13 cellular contexts compared by ENCODE assay signal in the genomic region with DNA sequence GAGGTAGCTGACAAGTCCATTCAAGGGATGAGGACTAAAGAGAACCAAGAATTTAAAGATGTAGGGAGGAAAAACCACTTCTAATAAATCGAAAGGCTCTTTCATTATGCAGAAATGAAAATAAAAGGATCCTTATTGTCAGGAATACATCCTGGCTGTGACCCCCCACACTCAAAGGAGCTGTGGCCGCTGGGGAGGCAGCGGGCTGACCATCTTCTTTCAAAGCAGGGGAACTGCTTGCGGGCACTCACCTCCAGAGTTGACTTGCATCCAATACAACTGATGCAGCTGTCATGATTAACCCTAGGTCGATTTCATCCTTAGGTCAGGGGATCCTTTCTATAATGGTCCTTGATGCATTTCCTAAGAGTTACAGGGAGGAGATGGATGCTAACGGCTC. TPM values are rescaled to one million over a fixed set of nuclear protein-coding genes. Genes with fewer than 3 reads are reported as not detected.
DNase-seq lines count a peak whose midpoint lies in the region; ATAC-seq and TF ChIP-seq lines count a peak whose summit lies in the region.
"Had no signal": no experiment of that assay in that cellular context is flagged by ENCODE, and none has a peak within 500 bp of the region (broad histone marks: within the 10 kb centered on the region; RNA-seq: fewer than 3 reads in every experiment).

No MANE protein-coding gene starts in this region.

- H3K36me3 ChIP-seq in CD4-positive, alpha-beta memory T cell (ENCODE audit: insufficient read depth, low read length), result peaks cover 15% of the 10 kb centered on the region
- H3K36me3 ChIP-seq in OCI-LY7 (ENCODE audit: insufficient read depth, low read length), result peaks cover 42% of the 10 kb centered on the region

- no peaks in the 10 kb centered on the region for H3K79me2 ChIP-seq in OCI-LY7 (ENCODE audit: insufficient read depth, low read depth, low read length)

- H3K4me3 ChIP-seq in CD4-positive, alpha-beta memory T cell (ENCODE audit: low read length in 2 of 2), result no peak overlapping the region
- H3K4me3 ChIP-seq in OCI-LY7 (ENCODE audit: low read depth, low read length, poor library complexity, severe bottlenecking), result no peak overlapping the region

- H3K4me1 Mint-ChIP-seq in CD4-positive, alpha-beta memory T cell, result peaks cover 19 to 43% (median 35%) of the 10 kb centered on the region in 4 donors
- peaks cover 21 to 22% of the 10 kb centered on the region in 2 donors for H3K4me1 Mint-ChIP-seq in effector memory CD8-positive, alpha-beta T cell (ENCODE audit: low read depth in 2 of 2)

- no peaks in the 10 kb centered on the region for H3K27me3 Mint-ChIP-seq in CD4-positive, alpha-beta memory T cell
- H3K27me3 Mint-ChIP-seq in effector memory CD8-positive, alpha-beta T cell, result no peaks in the 10 kb centered on the region
- H3K27me3 Mint-ChIP-seq: IgD-negative memory B cell had no signal

- CTCF ChIA-PET in CD4-positive, alpha-beta memory T cell (lab: Charles Lee; ENCODE audit: partially characterized antibody), result no interaction called here
- CTCF ChIA-PET in OCI-LY7 (lab: Charles Lee; ENCODE audit: unreplicated experiment), result no interaction called here

- ATAC-seq in effector memory CD8-positive, alpha-beta T cell (replicated peaks), result no peak
- no peak for ATAC-seq in sciatic nerve
- no peak for ATAC-seq in GM18517 (IDR thresholded peaks at IDR 0.05; ENCODE audit: unreplicated experiment)
- ATAC-seq in GM19324 (IDR thresholded peaks at IDR 0.05; ENCODE audit: low FRiP score, unreplicated experiment), result no peak
- no peak for ATAC-seq in HG03280 (IDR thresholded peaks at IDR 0.05; ENCODE audit: unreplicated experiment)

- peak overlapping the region in 6 of 7 donors; percentile 22 to 91 (median 67) for H3K27ac Mint-ChIP-seq in CD4-positive, alpha-beta memory T cell
- peak overlapping the region; percentile 91 for H3K27ac Mint-ChIP-seq in effector memory CD8-positive, alpha-beta T cell

- no peak overlapping the region for H3K4me2 ChIP-seq in OCI-LY7 (ENCODE audit: low read length)

- POLR2A ChIA-PET in CD4-positive, alpha-beta memory T cell (lab: Charles Lee; ENCODE audit: partially characterized antibody), result interaction anchor here (1.2 to 2.9 kb wide), 3 partner anchors 29 to 51 kb away, joined by 3 to 23 read pairs (median 5); a partner anchor contains a TSS
- POLR2A ChIA-PET in OCI-LY7 (lab: Charles Lee), result no interaction called here

- no peak overlapping the region for H3K27ac ChIP-seq in CD4-positive, alpha-beta memory T cell (ENCODE audit: low read depth, low read length)
- H3K27ac ChIP-seq in OCI-LY7 (ENCODE audit: low read depth, low read length, poor library complexity, severe bottlenecking), result no peak overlapping the region

- H3K4me3 Mint-ChIP-seq in CD4-positive, alpha-beta memory T cell, result no peak overlapping the region
- no peak overlapping the region for H3K4me3 Mint-ChIP-seq in effector memory CD8-positive, alpha-beta T cell
- H3K4me3 Mint-ChIP-seq: IgD-negative memory B cell had no signal

- TSS peak; percentile 39 for BruUV-seq in OCI-LY7 (replicated peaks; lab: Mats Ljungman, UMichigan)

- H2AFZ ChIP-seq in OCI-LY7 (ENCODE audit: low read length), result no peak overlapping the region

- peaks cover 68 to 72% of the 10 kb centered on the region in 2 donors for H3K36me3 Mint-ChIP-seq in CD4-positive, alpha-beta memory T cell
- peaks cover 3% of the 10 kb centered on the region for H3K36me3 Mint-ChIP-seq in effector memory CD8-positive, alpha-beta T cell (ENCODE audit: insufficient read depth)

- H3K9me3 Mint-ChIP-seq in CD4-positive, alpha-beta memory T cell, result peaks cover 2 to 45% (median 36%) of the 10 kb centered on the region in 8 donors
- H3K9me3 Mint-ChIP-seq in effector memory CD8-positive, alpha-beta T cell, result peaks cover 10 to 18% of the 10 kb centered on the region in 2 donors

- intact Hi-C loops in CD4-positive, alpha-beta memory T cell (cut with micrococcal nuclease), result no loop called here
- intact Hi-C loops in OCI-LY7 (cut with micrococcal nuclease; ENCODE audit: unreplicated experiment), result no loop called here
- intact Hi-C loops in sciatic nerve (cut with DNase I), result no loop called here

- peaks cover 22% of the 10 kb centered on the region for H3K4me1 ChIP-seq in CD4-positive, alpha-beta memory T cell (ENCODE audit: insufficient read depth, low read length)
- H3K4me1 ChIP-seq in OCI-LY7 (ENCODE audit: insufficient read depth, low read length, poor library complexity, severe bottlenecking), result no peaks in the 10 kb centered on the region

- H3K9me2 ChIP-seq in OCI-LY7 (ENCODE audit: insufficient read depth, low read length), result no peaks in the 10 kb centered on the region

- TF ChIP-seq CTCF in OCI-LY7 (conservative IDR thresholded peaks at IDR 0.05; ENCODE audit: low read length), result no peak

- H4K20me1 ChIP-seq in OCI-LY7 (ENCODE audit: insufficient read depth, low read length), result no peaks in the 10 kb centered on the region

- H3K9me3 ChIP-seq in CD4-positive, alpha-beta memory T cell (ENCODE audit: control insufficient read depth in 1 of 2, low read length in 2 of 2), result no peaks in the 10 kb centered on the region
- H3K9me3 ChIP-seq in OCI-LY7 (ENCODE audit: low read length), result no peaks in the 10 kb centered on the region

- H3K27me3 ChIP-seq in CD4-positive, alpha-beta memory T cell (ENCODE audit: insufficient read depth, low read length), result no peaks in the 10 kb centered on the region

- no peak for DNase-seq in CD4-positive, alpha-beta memory T cell
- DNase-seq in OCI-LY7 (ENCODE audit: low spot score) (no peak), sciatic nerve (ENCODE audit: low spot score) (peak; percentile 35)
- no peak for DNase-seq in effector memory CD8-positive, alpha-beta T cell
- DNase-seq: DMS153, EL, NCI-H1436, NCI-H2029 treated with DMSO at 0.1 percent for 48 hours, NCI-H510A treated with DMSO at 0.1 percent for 48 hours had no signal

RNA-seq across cellular contexts. Expression of a gene that starts 35.3 kb away (rescaled TPM):
- 10 to 100 TPM; 38.7 to 42.7 TPM for total RNA-seq in CD4-positive, alpha-beta memory T cell
- polyA plus RNA-seq in CD4-positive, alpha-beta memory T cell, result 10 to 100 TPM; 60.4 to 71.2 TPM
- 14.3 and 21.0 TPM in 2 replicates for total RNA-seq in OCI-LY7 (2014; rRNA removed; shearing (Covaris generic))
- total RNA-seq in OCI-LY7 (2022) (19.4 and 24.2 TPM in 2 replicates), sciatic nerve (26.5 TPM)

RNA-seq across cellular contexts. Expression of a gene that starts 52.0 kb away (rescaled TPM):
- total RNA-seq in CD4-positive, alpha-beta memory T cell, result 10 to 100 TPM; 28.7 to 35.3 TPM
- polyA plus RNA-seq in CD4-positive, alpha-beta memory T cell, result 10 to 100 TPM in 1 of 2 donors, 1 to 10 TPM in 1; 8.5 to 15.2 TPM
- 21.6 and 27.4 TPM in 2 replicates for total RNA-seq in OCI-LY7 (2014; rRNA removed; shearing (Covaris generic))
- total RNA-seq in OCI-LY7 (2022) (48.2 and 50.3 TPM in 2 replicates), sciatic nerve (43.6 TPM)
